Comparison of ENCODE assay signal across 10 cellular contexts in genomic region chr1:6859415-6860343, GRCh38.
DNase-seq lines count a peak whose midpoint lies in the region; ATAC-seq, FAIRE-seq and TF ChIP-seq lines count a peak whose summit lies in the region.
"Had no signal": no experiment of that assay in that cellular context is flagged by ENCODE, and none has a peak within 500 bp of the region (broad histone marks: within the 10 kb centered on the region; RNA-seq: fewer than 3 reads in every experiment).

No MANE protein-coding gene starts in this region.

- POLR2A ChIA-PET in GM12878 (lab: Charles Lee) = no interaction called here

- peak overlapping the region in 6 of 10 donors; percentile 25 to 47 (median 30) for H3K27ac ChIP-seq in heart right ventricle
- H3K27ac ChIP-seq in GM12878 (ENCODE audit: control insufficient read depth, insufficient read depth) = no peak overlapping the region
- H3K27ac ChIP-seq in aorta (ENCODE audit: low read depth in 1 of 2, low read length in 2 of 2) = peak overlapping the region; percentile 69 to 97

- H3K9ac ChIP-seq in GM12878 (ENCODE audit: control insufficient read depth, insufficient read depth, low read length) = no peak overlapping the region

- DNase-seq in heart right ventricle = peak in 1 of 2 donors; percentile 10
- DNase-seq in Right ventricle myocardium inferior (ENCODE audit: missing footprints) = no peak
- no peak for DNase-seq in GM12878 (ENCODE audit: low read depth, low spot score)
- peak; percentile 85 for DNase-seq in kidney epithelial cell (ENCODE audit: low read depth)
- DNase-seq in aorta = no peak
- DNase-seq in NCI-H146 treated with DMSO at 0.1 percent for 48 hours (lab: John Stamatoyannopoulos, UW; ENCODE audit: unreplicated experiment) = no peak
- DNase-seq in GM19238 (ENCODE audit: insufficient read length, low spot score) = no peak
- DNase-seq in activated CD4-positive, CD25-positive, alpha-beta regulatory T cell (lab: John Stamatoyannopoulos, UW) = no peak
- DNase-seq: activated CD8-positive, alpha-beta memory T cell treated with anti-CD3 and anti-CD28 coated beads, Interleukin-2, amount 10 ng/mL, durations not matched to agents 7 days and 5 days; NCI-H1930 had no signal

- H3K4me1 ChIP-seq in heart right ventricle (peaks cover 0 to 17% (median 13%) of the 10 kb centered on the region in 9 donors), GM12878 (ENCODE audit: control insufficient read depth, insufficient read depth, low read length) (peaks cover 22% of the 10 kb centered on the region), aorta (ENCODE audit: control insufficient read depth in 1 of 2, insufficient read depth in 2 of 2, low read length in 2 of 2) (peaks cover 0 to 9% of the 10 kb centered on the region in 2 donors)

- intact Hi-C loops in heart right ventricle (cut with DNase I) = no loop called here
- intact Hi-C loops in Right ventricle myocardium inferior (cut with DNase I) = no loop called here
- intact Hi-C loops in GM12878 (cut with micrococcal nuclease; ENCODE audit: unreplicated experiment) = no loop called here
- intact Hi-C loops in aorta (cut with DNase I) = loop anchor here in 1 of 2 donors (5.0 kb wide), 1 partner anchor 32 kb away; no protein-coding TSS in a partner anchor

- no TSS peak for BruUV-seq in GM12878 (replicated peaks; lab: Mats Ljungman, UMichigan)

- in situ Hi-C loops in GM12878 (cut with MboI) = no loop called here

- H2AFZ ChIP-seq in GM12878 (ENCODE audit: control insufficient read depth, low read depth, low read length) = no peak overlapping the region

- no peaks in the 10 kb centered on the region for H3K9me3 ChIP-seq in heart right ventricle
- H3K9me3 ChIP-seq in GM12878 (replicated peaks; ENCODE audit: control insufficient read depth, insufficient read depth, low read length) = no peaks in the 10 kb centered on the region
- H3K9me3 ChIP-seq in aorta (ENCODE audit: control insufficient read depth, low read length) = no peaks in the 10 kb centered on the region

- TF ChIP-seq RAD21 in GM12878 (IDR thresholded peaks at IDR 0.05; ENCODE audit: insufficient read depth, low read depth, low read length) = no peak

- SMC1A ChIA-PET in GM12878 (lab: Charles Lee; ENCODE audit: uncharacterized antibody, unreplicated experiment) = interaction anchor here (1.3 to 1.7 kb wide), 2 partner anchors 25 to 35 kb away, joined by 3 to 5 read pairs; no protein-coding TSS in a partner anchor

- CTCF ChIA-PET in GM12878 (lab: Yijun Ruan, JAX) = interaction anchor here (1.5 to 1.6 kb wide), 2 partner anchors 9 to 24 kb away, joined by 3 read pairs; no protein-coding TSS in a partner anchor

- H3K4me2 ChIP-seq in GM12878 (ENCODE audit: control insufficient read depth, insufficient read depth) = no peak overlapping the region

- TF ChIP-seq EP300 in GM12878 (IDR thresholded peaks at IDR 0.05; ENCODE audit: borderline replicate concordance in 1 of 2, control insufficient read depth in 1 of 2, low read depth in 2 of 2, low read length in 2 of 2) = no peak

- no peak for TF ChIP-seq POLR2A in GM12878 (IDR thresholded peaks at IDR 0.05; ENCODE audit: low read depth, low read length)

- RAD21 ChIA-PET in GM12878 (lab: Charles Lee; ENCODE audit: unreplicated experiment) = interaction anchor here (0.8 kb wide), 1 partner anchor 30 kb away, joined by 3 read pairs; no protein-coding TSS in a partner anchor

- no peak overlapping the region for H3K4me3 ChIP-seq in heart right ventricle
- H3K4me3 ChIP-seq in GM12878 = no peak overlapping the region
- H3K4me3 ChIP-seq in kidney epithelial cell (ENCODE audit: low read depth, low read length) = no peak overlapping the region
- H3K4me3 ChIP-seq in aorta (ENCODE audit: low read length in 2 of 2) = no peak overlapping the region

- H3K27me3 ChIP-seq in heart right ventricle (no peaks in the 10 kb centered on the region), GM12878 (replicated peaks in 1 of 2; ENCODE audit: control insufficient read depth in 2 of 2, insufficient read depth in 2 of 2, low read length in 1 of 2) (no peaks in the 10 kb centered on the region), kidney epithelial cell (ENCODE audit: control insufficient read depth, insufficient read depth, low read length) (no peaks in the 10 kb centered on the region), aorta (ENCODE audit: control insufficient read depth in 1 of 2, insufficient read depth in 2 of 2, low read length in 1 of 2) (no peaks in the 10 kb centered on the region)

- FAIRE-seq in GM12878 (lab: Jason Lieb, UNC) = peak; percentile 56

- 77 to 86% methylated on average over 7 of the region's 7 CpGs for WGBS in heart right ventricle, 2 donors
- 79% methylated on average over 7 of the region's 7 CpGs for WGBS in GM12878 (ENCODE audit: insufficient coverage, insufficient replicate concordance, low lambda C conversion rate, missing lambda C conversion rate)
- WGBS in aorta, 2 donors = 17 to 22% methylated on average over 7 of the region's 7 CpGs

- H3K36me3 ChIP-seq in heart right ventricle = peaks cover 0 to 12% (median 0%) of the 10 kb centered on the region in 9 donors
- peaks cover 0 to 3% of the 10 kb centered on the region in 2 experiments; a peak in 3 of 4 replicates for H3K36me3 ChIP-seq in GM12878 (ENCODE audit: control insufficient read depth in 2 of 2, insufficient read depth in 2 of 2, low read length in 1 of 2)
- peaks cover 1% of the 10 kb centered on the region for H3K36me3 ChIP-seq in kidney epithelial cell (ENCODE audit: control insufficient read depth, insufficient read depth, low read length)
- no peaks in the 10 kb centered on the region for H3K36me3 ChIP-seq in aorta (ENCODE audit: control insufficient read depth in 1 of 2, insufficient read depth in 2 of 2, low read length in 1 of 2)

- TF ChIP-seq CTCF in heart right ventricle (IDR thresholded peaks at IDR 0.05) (no peak), GM12878 (IDR thresholded peaks at IDR 0.05 in 2 of 3, conservative IDR thresholded peaks at IDR 0.05 in 1 of 3; ENCODE audit: control insufficient read depth in 2 of 3, extremely low read depth in 1 of 3, insufficient read depth in 1 of 3, low read depth in 3 of 3, low read length in 3 of 3) (no peak), kidney epithelial cell (IDR thresholded peaks at IDR 0.05; ENCODE audit: insufficient read depth, low read length, poor library complexity, severe bottlenecking) (no peak)

- H4K20me1 ChIP-seq in GM12878 (ENCODE audit: control insufficient read depth, insufficient read depth) = no peaks in the 10 kb centered on the region

- peaks cover 5% of the 10 kb centered on the region; the same call in 1 of the 2 replicates for H3K79me2 ChIP-seq in GM12878 (ENCODE audit: control insufficient read depth, insufficient read depth, low read length)

- ATAC-seq in heart right ventricle = peak in 6 of 8 donors; percentile 23 to 76 (median 64)
- ATAC-seq in Right ventricle myocardium inferior = no peak
- ATAC-seq in GM12878 = no peak
- no peak for ATAC-seq in aorta (ENCODE audit: low FRiP score)
- ATAC-seq: activated CD8-positive, alpha-beta memory T cell treated with anti-CD3 and anti-CD28 coated beads, Interleukin-2, amount 10 ng/mL, durations not matched to agents 7 days and 5 days had no signal

TF ChIP-seq in GM12878, 131 proteins besides CTCF, POLR2A, EP300 and RAD21:
- TF ChIP-seq CBFB (IDR thresholded peaks at IDR 0.05; ENCODE audit: low read depth) = no peak
- TF ChIP-seq ASH2L (IDR thresholded peaks at IDR 0.05; ENCODE audit: borderline replicate concordance, low read depth) = no peak
- TF ChIP-seq ZNF207 (IDR thresholded peaks at IDR 0.05; ENCODE audit: borderline replicate concordance) = no peak
- TF ChIP-seq SMC3 (IDR thresholded peaks at IDR 0.05; ENCODE audit: borderline replicate concordance, low read length) = no peak
- no peak for TF ChIP-seq TAF1 (IDR thresholded peaks at IDR 0.05; ENCODE audit: borderline replicate concordance, low read depth, low read length)
- TF ChIP-seq USF1 (IDR thresholded peaks at IDR 0.05; ENCODE audit: borderline replicate concordance, extremely low read length, insufficient read depth, low read depth, low read length) = no peak
- TF ChIP-seq E2F4 (IDR thresholded peaks at IDR 0.05; ENCODE audit: low read depth, low read length) = no peak
- TF ChIP-seq SREBF2 (IDR thresholded peaks at IDR 0.05; ENCODE audit: low read length) = no peak
- no peak for TF ChIP-seq CBX3 (IDR thresholded peaks at IDR 0.05; ENCODE audit: borderline replicate concordance, low read depth)
- no peak for TF ChIP-seq SRF (IDR thresholded peaks at IDR 0.05; ENCODE audit: low read depth in 2 of 2, low read length in 2 of 2)
- no peak for TF ChIP-seq KLF5 (IDR thresholded peaks at IDR 0.05; ENCODE audit: partially characterized antibody)
- no peak for TF ChIP-seq SMAD1 (IDR thresholded peaks at IDR 0.05; ENCODE audit: low read depth, partially characterized antibody)
- TF ChIP-seq PBX3 (IDR thresholded peaks at IDR 0.05; ENCODE audit: insufficient replicate concordance, low read depth, low read length) = no peak
- TF ChIP-seq RBBP5 (conservative IDR thresholded peaks at IDR 0.05) = no peak
- no peak for TF ChIP-seq ZNF274 (IDR thresholded peaks at IDR 0.05; ENCODE audit: insufficient read depth, insufficient read length)

Comparison
In these comparisons a context has a peak if more than half of its experiments do, and no peak if none do; other contexts are left out.
1. ATAC-seq: peak in heart right ventricle (6 of 8); none in Right ventricle myocardium inferior (single experiment), GM12878 (single experiment) and aorta (single experiment).